Comparison of ENCODE assay signal across 15 cellular contexts in genomic region chr11:31987118-31988005, GRCh38.
DNase-seq lines count a peak whose midpoint lies in the region; ATAC-seq, FAIRE-seq and TF ChIP-seq lines count a peak whose summit lies in the region.
"Had no signal": no experiment of that assay in that cellular context is flagged by ENCODE, and none has a peak within 500 bp of the region (broad histone marks: within the 10 kb centered on the region; RNA-seq: fewer than 3 reads in every experiment).

No MANE protein-coding gene starts in this region.

- no peaks in the 10 kb centered on the region for H4K20me1 ChIP-seq in GM23248 (ENCODE audit: insufficient read depth)
- H4K20me1 ChIP-seq: BLaER1 had no signal

- no peak for ATAC-seq in GM18907 (IDR thresholded peaks at IDR 0.05; ENCODE audit: unreplicated experiment)

- no peak overlapping the region for H3K9ac ChIP-seq in GM23248
- H3K9ac ChIP-seq: BLaER1 had no signal

- H3K4me2 ChIP-seq in GM23248 (ENCODE audit: unreplicated experiment): peak overlapping the region; percentile 50
- H3K4me2 ChIP-seq: BLaER1 had no signal

- no peaks in the 10 kb centered on the region for H3F3A ChIP-seq in GM23248 (ENCODE audit: insufficient read depth)

- WGBS in GM23248 (ENCODE audit: low coverage in 1 of 2, low lambda C conversion rate in 2 of 2, missing lambda C conversion rate in 2 of 2), 2 experiments: 13 to 21% methylated on average over 48 to 61 of the region's 64 CpGs

- H3K27ac ChIP-seq in A673 (ENCODE audit: low read depth, low read length, poor library complexity, severe bottlenecking) (no peak overlapping the region), GM23248 (no peak overlapping the region), breast epithelium (no peak overlapping the region), right atrium auricular region (no peak overlapping the region)
- H3K27ac ChIP-seq: BLaER1, epithelial cell of prostate had no signal

- H3K4me1 ChIP-seq in A673 (ENCODE audit: insufficient read depth, low read length, poor library complexity, severe bottlenecking): no peaks in the 10 kb centered on the region
- H3K4me1 ChIP-seq in GM23248 (ENCODE audit: insufficient read depth): 0 out of 2 replicates have a peak, but pooled peaks cover 3% of the 10 kb centered on the region
- H3K4me1 ChIP-seq in breast epithelium: no peaks in the 10 kb centered on the region
- no peaks in the 10 kb centered on the region for H3K4me1 ChIP-seq in right atrium auricular region
- H3K4me1 ChIP-seq: BLaER1 had no signal

- CTCF ChIA-PET in A673 (lab: Charles Lee): no interaction called here

- TF ChIP-seq POLR2A in breast epithelium (IDR thresholded peaks at IDR 0.05): no peak
- TF ChIP-seq POLR2A in GM12891 (IDR thresholded peaks at IDR 0.05; ENCODE audit: low read depth, low read length): no peak

- no peaks in the 10 kb centered on the region for H3K9me3 ChIP-seq in A673 (ENCODE audit: low read depth, low read length, poor library complexity, severe bottlenecking)
- H3K9me3 ChIP-seq in GM23248 (ENCODE audit: low read depth): no peaks in the 10 kb centered on the region
- H3K9me3 ChIP-seq in breast epithelium: no peaks in the 10 kb centered on the region
- H3K9me3 ChIP-seq in right atrium auricular region: no peaks in the 10 kb centered on the region

- FAIRE-seq in GM12891 (lab: Jason Lieb, UNC): no peak

- peak overlapping the region; percentile 12 for H3K4me3 ChIP-seq in A673 (ENCODE audit: low read depth, low read length, poor library complexity, severe bottlenecking)
- H3K4me3 ChIP-seq in GM23248: peak overlapping the region; percentile 34; the same call in 1 of the 2 replicates
- H3K4me3 ChIP-seq in breast epithelium: peak overlapping the region in 2 of 3 donors; percentile 23 to 55
- peak overlapping the region in 1 of 2 donors; percentile 22 for H3K4me3 ChIP-seq in right atrium auricular region
- H3K4me3 ChIP-seq: BLaER1 had no signal

- H3K36me3 ChIP-seq in A673 (ENCODE audit: insufficient read depth, low read length, poor library complexity, severe bottlenecking) (no peaks in the 10 kb centered on the region), GM23248 (ENCODE audit: low read depth) (no peaks in the 10 kb centered on the region), breast epithelium (no peaks in the 10 kb centered on the region), right atrium auricular region (no peaks in the 10 kb centered on the region)
- H3K36me3 ChIP-seq: BLaER1 had no signal

- DNase-seq in A673 (ENCODE audit: low spot score): peak; percentile 60
- DNase-seq in GM23248: peak; percentile 29
- no peak for DNase-seq in breast epithelium (ENCODE audit: low spot score in 2 of 2)
- DNase-seq in left kidney (ENCODE audit: low read depth, low spot score): peak; percentile 69
- DNase-seq in GM12891 (ENCODE audit: insufficient read length, low spot score): no peak
- no peak for DNase-seq in NCI-H2107 treated with DMSO at 0.1 percent for 48 hours (lab: John Stamatoyannopoulos, UW; ENCODE audit: unreplicated experiment)
- no peak for DNase-seq in right atrium auricular region (ENCODE audit: low spot score)
- DNase-seq: activated CD8-positive, alpha-beta memory T cell treated with anti-CD3 and anti-CD28 coated beads, Interleukin-2, amount 50 U/mL, for 4 hours; amniotic stem cell; KBM-7; stimulated activated CD4-positive, alpha-beta T cell treated with anti-CD3 and anti-CD28 coated beads, Interleukin-15, amount 100 ng/mL, for 24 hours; stimulated activated CD8-positive, alpha-beta memory T cell treated with anti-CD3 and anti-CD28 coated beads, Interleukin-4, amount 100 ng/mL, for 48 hours had no signal

- in situ Hi-C loops in GM23248 (cut with MboI): no loop called here

- intact Hi-C loops in A673 (cut with micrococcal nuclease; ENCODE audit: unreplicated experiment) (no loop called here), breast epithelium (cut with DNase I; ENCODE audit: low total_unique reads) (no loop called here)

- H3K27me3 ChIP-seq in A673 (replicated peaks; ENCODE audit: insufficient read depth, low read depth, low read length, poor library complexity): peaks cover 92% of the 10 kb centered on the region
- peaks cover 49% of the 10 kb centered on the region for H3K27me3 ChIP-seq in GM23248 (replicated peaks; ENCODE audit: insufficient read depth)
- peaks cover 4 to 15% of the 10 kb centered on the region in 2 donors for H3K27me3 ChIP-seq in breast epithelium
- peaks cover 0 to 2% of the 10 kb centered on the region in 2 donors for H3K27me3 ChIP-seq in right atrium auricular region
- H3K27me3 ChIP-seq: BLaER1 had no signal

- no TSS peak for BruUV-seq in A673 (replicated peaks; lab: Mats Ljungman, UMichigan)

- no peak for TF ChIP-seq CTCF in A673 (conservative IDR thresholded peaks at IDR 0.05; ENCODE audit: low read depth, low read length)
- TF ChIP-seq CTCF in breast epithelium (IDR thresholded peaks at IDR 0.05): no peak
- TF ChIP-seq CTCF in right atrium auricular region (IDR thresholded peaks at IDR 0.05): no peak

- POLR2A ChIA-PET in A673 (lab: Charles Lee; ENCODE audit: low non-redundant PET): interaction anchor here (0.6 kb wide), 1 partner anchor 485 kb away, joined by 4 read pairs; no protein-coding TSS in a partner anchor

- no peaks in the 10 kb centered on the region for H3K9me2 ChIP-seq in GM23248 (ENCODE audit: insufficient read depth)

- no peak overlapping the region for H2AFZ ChIP-seq in GM23248

- H3K79me2 ChIP-seq in GM23248 (ENCODE audit: insufficient read depth): no peaks in the 10 kb centered on the region

TF ChIP-seq in GM12891, 5 proteins besides CTCF, POLR2A, EP300 and RAD21:
- no peak for TF ChIP-seq POU2F2 (IDR thresholded peaks at IDR 0.05; ENCODE audit: low read depth, low read length)
TF ChIP-seq in GM12891: peak in this region for 0.

Comparison
In these comparisons a context has a peak if more than half of its experiments do, and no peak if none do; other contexts are left out.
1. DNase-seq: peak in A673 (single experiment), GM23248 (single experiment) and left kidney (single experiment); none in breast epithelium (0 of 2), GM12891 (single experiment), NCI-H2107 treated with DMSO at 0.1 percent for 48 hours (single experiment) and right atrium auricular region (single experiment).